ENCODE assay signal across 16 cellular contexts in the genomic region with DNA sequence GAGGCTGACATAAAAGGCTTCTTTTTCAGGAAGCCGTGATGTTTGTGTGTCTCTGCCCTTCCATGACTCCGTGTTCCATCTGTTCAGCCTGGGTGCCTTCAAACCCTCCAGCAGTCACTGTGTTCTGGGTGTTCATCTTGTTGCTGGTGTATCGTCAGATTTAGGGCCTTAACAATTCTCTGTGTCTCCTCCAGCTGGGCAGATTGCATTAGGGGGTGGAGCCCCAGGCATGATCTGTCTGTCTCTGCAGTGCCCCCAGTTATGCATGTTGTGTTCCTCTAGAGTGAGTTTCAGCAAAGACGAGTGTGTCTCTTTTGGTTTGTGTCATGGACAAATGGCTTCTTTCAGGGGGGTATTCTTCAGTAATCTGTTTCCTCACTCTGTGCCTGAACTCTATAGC.
A peak's percentile ranks its signal among the peaks of the same experiment; 100 is the strongest.
DNase-seq lines count a peak whose midpoint lies in the region; ATAC-seq, FAIRE-seq and TF ChIP-seq lines count a peak whose summit lies in the region.
"Had no signal": no experiment of that assay in that cellular context is flagged by ENCODE, and none has a peak within 500 bp of the region (broad histone marks: within the 10 kb centered on the region; RNA-seq: fewer than 3 reads in every experiment).

No MANE protein-coding gene starts in this region.

- H3K79me1 ChIP-seq in H1 (ENCODE audit: low read depth, low read length): no peaks in the 10 kb centered on the region

- TF ChIP-seq CTCF in H1 (IDR thresholded peaks at IDR 0.05; ENCODE audit: control extremely low read depth in 1 of 3, insufficient read depth in 1 of 3, low read depth in 1 of 3, low read length in 3 of 3) (no peak), smooth muscle cell (IDR thresholded peaks at IDR 0.05; ENCODE audit: borderline replicate concordance, insufficient read depth, poor library complexity, severe bottlenecking) (no peak), brain microvascular endothelial cell (IDR thresholded peaks at IDR 0.05; ENCODE audit: low read depth, low read length, missing control alignments) (no peak)

- ATAC-seq in GM19351 (IDR thresholded peaks at IDR 0.05; ENCODE audit: unreplicated experiment): peak; percentile 69
- ATAC-seq: left colon, natural killer cell had no signal

- H4K8ac ChIP-seq in H1 (ENCODE audit: extremely low read depth, insufficient read depth, low read length): no peak overlapping the region

- TF ChIP-seq POLR2A in H1 (IDR thresholded peaks at IDR 0.05; ENCODE audit: control extremely low read depth in 1 of 2, low read depth in 2 of 2, low read length in 2 of 2): no peak

- CTCF ChIA-PET in H1 (lab: Charles Lee; ENCODE audit: partially characterized antibody): interaction anchor here (1.0 to 1.9 kb wide), 2 partner anchors 24 to 84 kb away, joined by 3 to 4 read pairs; no protein-coding TSS in a partner anchor

- no peak overlapping the region for H4K5ac ChIP-seq in H1 (ENCODE audit: insufficient read length, low read depth, low read length)

- H3F3A ChIP-seq in smooth muscle cell (ENCODE audit: low read depth): peaks cover 4% of the 10 kb centered on the region

- H3K27ac ChIP-seq in H1 (ENCODE audit: low read depth, low read length): no peak overlapping the region
- H3K27ac ChIP-seq in smooth muscle cell (ENCODE audit: low read depth): no peak overlapping the region
- no peak overlapping the region for H3K27ac ChIP-seq in brain microvascular endothelial cell
- H3K27ac ChIP-seq: GM23248, skin epidermis had no signal

- no peak for TF ChIP-seq EP300 in H1 (IDR thresholded peaks at IDR 0.05; ENCODE audit: borderline replicate concordance in 1 of 2, low read depth in 2 of 2, low read length in 2 of 2)

- POLR2A ChIA-PET in H1 (lab: Charles Lee; ENCODE audit: partially characterized antibody): no interaction called here

- no peak overlapping the region for H3K4me2 ChIP-seq in H1 (ENCODE audit: insufficient read depth in 1 of 2, low read depth in 2 of 2, low read length in 2 of 2)
- H3K4me2 ChIP-seq in smooth muscle cell: peak overlapping the region; percentile 15

- H2AFZ ChIP-seq in H1 (ENCODE audit: low read length) (peak overlapping the region; percentile 25; the same call in 1 of the 2 replicates), smooth muscle cell (ENCODE audit: low read depth) (peak overlapping the region; percentile 56)
- H2AFZ ChIP-seq: GM23248 had no signal

- H2BK120ac ChIP-seq in H1 (replicated peaks; ENCODE audit: low read depth, low read length): no peak overlapping the region

- FAIRE-seq in H1 (lab: Jason Lieb, UNC): no peak
- FAIRE-seq: HTR-8/SVneo had no signal

- no peaks in the 10 kb centered on the region for H3K27me3 ChIP-seq in H1 (replicated peaks in 1 of 4; ENCODE audit: control insufficient read depth in 3 of 4, extremely low read depth in 1 of 4, insufficient read depth in 3 of 4, low read length in 3 of 4)
- no peaks in the 10 kb centered on the region for H3K27me3 ChIP-seq in smooth muscle cell (ENCODE audit: low read depth)
- H3K27me3 ChIP-seq in brain microvascular endothelial cell (replicated peaks): no peaks in the 10 kb centered on the region

- H3K14ac ChIP-seq in H1 (ENCODE audit: insufficient read length): no peak overlapping the region

- no peak overlapping the region for H2AK5ac ChIP-seq in H1 (ENCODE audit: low read depth, low read length)

- H3K4me3 ChIP-seq in H1 (ENCODE audit: extremely low read depth in 1 of 4, insufficient read depth in 2 of 4, low read depth in 3 of 4, low read length in 4 of 4) (no peak overlapping the region; a peak in 1 of 8 replicates), smooth muscle cell (no peak overlapping the region), brain microvascular endothelial cell (ENCODE audit: low read depth, low read length) (no peak overlapping the region)
- H3K4me3 ChIP-seq: GM23248, skin epidermis had no signal

- no peak overlapping the region for H2BK20ac ChIP-seq in H1 (ENCODE audit: low read length)

- no peak overlapping the region for H2BK5ac ChIP-seq in H1 (ENCODE audit: low read depth, low read length)

- 93% methylated on average over 4 of the region's 4 CpGs; no CpG with 5 or more reads in 1 of the 2 experiments for WGBS in H1 (ENCODE audit: extremely low coverage in 1 of 2, insufficient coverage in 1 of 2, insufficient read length in 1 of 2, insufficient replicate concordance in 2 of 2, low coverage in 1 of 2, low lambda C conversion rate in 2 of 2, missing lambda C conversion rate in 1 of 2), 2 experiments
- 79% methylated on average over 4 of the region's 4 CpGs for WGBS in smooth muscle cell (ENCODE audit: low lambda C conversion rate)

- H3K4ac ChIP-seq in H1 (replicated peaks; ENCODE audit: insufficient read length, low read depth, low read length): no peak overlapping the region

- no peak overlapping the region for H3K18ac ChIP-seq in H1 (ENCODE audit: extremely low read depth, low read length)

- 0 out of 2 replicates have a peak, but pooled peaks cover 4% of the 10 kb centered on the region for H3K23me2 ChIP-seq in H1 (ENCODE audit: low read depth, low read length)

- no peak for TF ChIP-seq RAD21 in H1 (IDR thresholded peaks at IDR 0.05 in 1 of 2, conservative IDR thresholded peaks at IDR 0.05 in 1 of 2; ENCODE audit: low read depth in 2 of 2, low read length in 2 of 2)

- no peak overlapping the region for H3K56ac ChIP-seq in H1 (replicated peaks; ENCODE audit: insufficient read length, low read depth, low read length)

- no peak overlapping the region for H3K23ac ChIP-seq in H1 (ENCODE audit: insufficient read length)

- H3K9me3 ChIP-seq in H1 (ENCODE audit: insufficient read depth in 2 of 2, low read depth in 1 of 2, low read length in 1 of 2): no peaks in the 10 kb centered on the region
- H3K9me3 ChIP-seq in smooth muscle cell (replicated peaks; ENCODE audit: low read depth): no peaks in the 10 kb centered on the region

- no peak overlapping the region for H4K91ac ChIP-seq in H1 (replicated peaks; ENCODE audit: insufficient read length, low read length)

- in situ Hi-C loops in brain microvascular endothelial cell (cut with HindIII; ENCODE audit: low pct_ligation_motif_present, low sequenced_read_pairs): no loop called here

- no peak overlapping the region for H2BK15ac ChIP-seq in H1 (ENCODE audit: low read length)

- H3K4me1 ChIP-seq in H1 (replicated peaks in 1 of 4; ENCODE audit: control insufficient read depth in 3 of 4, insufficient read depth in 4 of 4, low read length in 3 of 4) (peaks cover 0 to 14% (median 4%) of the 10 kb centered on the region in 4 experiments; a peak in 3 of 7 replicates), smooth muscle cell (ENCODE audit: low read depth) (peaks cover 15% of the 10 kb centered on the region)

- DNase-seq in NCI-H146 (lab: John Stamatoyannopoulos, UW): peak; percentile 65
- DNase-seq in H1 (ENCODE audit: low read depth in 1 of 2, low spot score in 2 of 2): no peak
- no peak for DNase-seq in smooth muscle cell (lab: John Stamatoyannopoulos, UW; ENCODE audit: unreplicated experiment)
- no peak for DNase-seq in dermis blood vessel endothelial cell
- DNase-seq in cardiac septum (ENCODE audit: low spot score): no peak
- no peak for DNase-seq in brain microvascular endothelial cell
- DNase-seq: COR-L47, glutamatergic neuron, left colon, natural killer cell, NCI-H187 treated with DMSO at 0.1 percent for 48 hours, NCI-H748 treated with DMSO at 0.1 percent for 48 hours had no signal

- H3K79me2 ChIP-seq in H1 (ENCODE audit: control insufficient read depth in 1 of 2, insufficient read depth in 2 of 2, low read length in 2 of 2) (no peaks in the 10 kb centered on the region), smooth muscle cell (ENCODE audit: low read depth) (no peaks in the 10 kb centered on the region)

- H2BK12ac ChIP-seq in H1 (ENCODE audit: low read depth, low read length): no peak overlapping the region

- H3K9ac ChIP-seq in H1 (replicated peaks in 1 of 4; ENCODE audit: extremely low read depth in 1 of 4, low read depth in 3 of 4, low read length in 3 of 4): no peak overlapping the region
- no peak overlapping the region for H3K9ac ChIP-seq in smooth muscle cell (ENCODE audit: low read depth)
- H3K9ac ChIP-seq: GM23248 had no signal

- intact Hi-C loops in cardiac septum (cut with DNase I): no loop called here

- H3K36me3 ChIP-seq in H1 (ENCODE audit: control insufficient read depth in 2 of 4, insufficient read depth in 4 of 4, low read length in 3 of 4) (no peaks in the 10 kb centered on the region), smooth muscle cell (ENCODE audit: low read depth) (no peaks in the 10 kb centered on the region), brain microvascular endothelial cell (replicated peaks) (no peaks in the 10 kb centered on the region)

- H4K20me1 ChIP-seq in H1 (replicated peaks in 1 of 2; ENCODE audit: control insufficient read depth in 1 of 2, insufficient read depth in 2 of 2, low read length in 2 of 2) (no peaks in the 10 kb centered on the region), smooth muscle cell (ENCODE audit: low read depth) (no peaks in the 10 kb centered on the region)

TF ChIP-seq in H1, 55 proteins besides CTCF, POLR2A, EP300 and RAD21 (continues in another document):
- TF ChIP-seq CBX5 (IDR thresholded peaks at IDR 0.05; ENCODE audit: low read depth, low read length) (no peak), RFX5 (IDR thresholded peaks at IDR 0.05; ENCODE audit: borderline replicate concordance, low read depth, low read length) (no peak), PHF8 (conservative IDR thresholded peaks at IDR 0.05; ENCODE audit: low read depth, low read length) (no peak), RXRA (IDR thresholded peaks at IDR 0.05; ENCODE audit: insufficient read depth, low read depth, low read length) (no peak), SIN3A (conservative IDR thresholded peaks at IDR 0.05 in 1 of 2, IDR thresholded peaks at IDR 0.05 in 1 of 2; ENCODE audit: low read depth in 1 of 2, low read length in 2 of 2) (no peak), CEBPB (IDR thresholded peaks at IDR 0.05; ENCODE audit: low read depth, low read length) (no peak), TBP (IDR thresholded peaks at IDR 0.05; ENCODE audit: low read depth, low read length) (no peak)
- TF ChIP-seq, protein P1, sequence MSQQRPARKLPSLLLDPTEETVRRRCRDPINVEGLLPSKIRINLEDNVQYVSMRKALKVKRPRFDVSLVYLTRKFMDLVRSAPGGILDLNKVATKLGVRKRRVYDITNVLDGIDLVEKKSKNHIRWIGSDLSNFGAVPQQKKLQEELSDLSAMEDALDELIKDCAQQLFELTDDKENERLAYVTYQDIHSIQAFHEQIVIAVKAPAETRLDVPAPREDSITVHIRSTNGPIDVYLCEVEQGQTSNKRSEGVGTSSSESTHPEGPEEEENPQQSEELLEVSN (IDR thresholded peaks at IDR 0.05): no peak
- TF ChIP-seq, protein P2, sequence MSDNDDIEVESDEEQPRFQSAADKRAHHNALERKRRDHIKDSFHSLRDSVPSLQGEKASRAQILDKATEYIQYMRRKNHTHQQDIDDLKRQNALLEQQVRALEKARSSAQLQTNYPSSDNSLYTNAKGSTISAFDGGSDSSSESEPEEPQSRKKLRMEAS (IDR thresholded peaks at IDR 0.05): no peak
